In genomic region chr13:87669379-87669978, GRCh38 we compare ENCODE assay signal across 8 cellular contexts. TPM values are rescaled to one million over a fixed set of nuclear protein-coding genes. Genes with fewer than 3 reads are reported as not detected.
DNase-seq lines count a peak whose midpoint lies in the region; ATAC-seq and TF ChIP-seq lines count a peak whose summit lies in the region.

No MANE protein-coding gene starts in this region.

- no TSS peak for BruUV-seq in IMR-90 (replicated peaks; lab: Mats Ljungman, UMichigan)

- no peak overlapping the region for H4K91ac ChIP-seq in IMR-90 (ENCODE audit: insufficient read depth, low read depth, low read length)

- H3K4me3 ChIP-seq in heart left ventricle (no peak overlapping the region), IMR-90 (ENCODE audit: insufficient read depth, low read depth, low read length) (no peak overlapping the region), gastrocnemius medialis (no peak overlapping the region)

- H3K9me1 ChIP-seq in IMR-90 (ENCODE audit: insufficient read depth, low read length): no peaks in the 10 kb centered on the region

- H3K9me3 ChIP-seq in heart left ventricle (no peaks in the 10 kb centered on the region), IMR-90 (ENCODE audit: control insufficient read depth, insufficient read depth, low read length) (no peaks in the 10 kb centered on the region), gastrocnemius medialis (no peaks in the 10 kb centered on the region)

- no peak overlapping the region for H3K23ac ChIP-seq in IMR-90 (ENCODE audit: low read depth, low read length)

- in situ Hi-C loops in IMR-90 (cut with MboI; ENCODE audit: low sequenced_read_pairs): no loop called here
- in situ Hi-C loops in gastrocnemius medialis (cut with MboI; ENCODE audit: low sequenced_read_pairs in 4 of 4): no loop called here

- H3K4me1 ChIP-seq in heart left ventricle: peaks cover 0 to 29% (median 8%) of the 10 kb centered on the region in 12 donors
- H3K4me1 ChIP-seq in IMR-90 (ENCODE audit: control insufficient read depth, insufficient read depth, low read length): no peaks in the 10 kb centered on the region
- H3K4me1 ChIP-seq in gastrocnemius medialis: peaks cover 3 to 13% of the 10 kb centered on the region in 2 donors

- H4K5ac ChIP-seq in IMR-90 (ENCODE audit: low read depth, low read length): no peak overlapping the region

- CTCF ChIA-PET in IMR-90 (lab: Yijun Ruan, JAX): no interaction called here
- CTCF ChIA-PET in RWPE1 (lab: Yijun Ruan, JAX): interaction anchor here (0.7 kb wide), 2 partner anchors 241 to 537 kb away, joined by 3 to 4 read pairs; no protein-coding TSS in a partner anchor

- no peak overlapping the region for H2AK5ac ChIP-seq in IMR-90 (ENCODE audit: low read depth, low read length)

- no peak overlapping the region for H2BK15ac ChIP-seq in IMR-90 (ENCODE audit: low read depth, low read length)

- POLR2A ChIA-PET in IMR-90 (lab: Charles Lee; ENCODE audit: unreplicated experiment): no interaction called here
- POLR2A ChIA-PET in RWPE1 (lab: Yijun Ruan, JAX; ENCODE audit: low non-redundant PET): no interaction called here

- H3K36me3 ChIP-seq in heart left ventricle (no peaks in the 10 kb centered on the region), IMR-90 (ENCODE audit: control insufficient read depth, insufficient read depth, low read length) (no peaks in the 10 kb centered on the region), gastrocnemius medialis (no peaks in the 10 kb centered on the region)

- no peak overlapping the region for H3K14ac ChIP-seq in IMR-90 (replicated peaks; ENCODE audit: low read depth, low read length)

- H2AFZ ChIP-seq in IMR-90 (replicated peaks; ENCODE audit: low read length, poor library complexity): no peak overlapping the region

- TF ChIP-seq RAD21 in IMR-90 (IDR thresholded peaks at IDR 0.05; ENCODE audit: low read length): peak; percentile 20; the same call in 1 of the 2 replicates

- 35 to 38% (median 36%) methylated on average over 3 of the region's 3 CpGs for WGBS in heart left ventricle, 4 donors
- no CpG with 5 or more reads among the region's 3 CpGs for WGBS in IMR-90 (ENCODE audit: extremely low coverage in 2 of 2, insufficient read length in 1 of 2), 2 experiments

- H4K20me1 ChIP-seq in IMR-90 (ENCODE audit: insufficient read depth, low read length): no peaks in the 10 kb centered on the region

- TF ChIP-seq CTCF in heart left ventricle (IDR thresholded peaks at IDR 0.05) (peak in 8 of 12 donors; percentile 9 to 46 (median 24)), IMR-90 (conservative IDR thresholded peaks at IDR 0.05; ENCODE audit: low read depth, low read length) (peak; percentile 40), RWPE1 (conservative IDR thresholded peaks at IDR 0.05; ENCODE audit: low read depth) (peak; percentile 81), gastrocnemius medialis (IDR thresholded peaks at IDR 0.05 in 4 of 5, conservative IDR thresholded peaks at IDR 0.05 in 1 of 5) (no peak)

- dilution Hi-C loops in IMR-90 (cut with HindIII; ENCODE audit: low sequenced_read_pairs, unreplicated experiment): no loop called here

- no peak overlapping the region for H2BK120ac ChIP-seq in IMR-90 (ENCODE audit: low read depth, low read length)

- DNase-seq in heart left ventricle (no peak), Right ventricle myocardium superior (no peak), IMR-90 (peak; percentile 10), RWPE1 (ENCODE audit: low spot score) (no peak), glomerular visceral epithelial cell (ENCODE audit: extremely low spot score) (peak; percentile 61), gastrocnemius medialis (no peak)

- H3K4ac ChIP-seq in IMR-90 (ENCODE audit: low read depth, low read length): no peak overlapping the region

- no peak overlapping the region for H3K18ac ChIP-seq in IMR-90 (ENCODE audit: low read depth, low read length)

- no peak for TF ChIP-seq POLR2A in heart left ventricle (IDR thresholded peaks at IDR 0.05)
- no peak for TF ChIP-seq POLR2A in IMR-90 (IDR thresholded peaks at IDR 0.05; ENCODE audit: low read depth, low read length)
- no peak for TF ChIP-seq POLR2A in gastrocnemius medialis (IDR thresholded peaks at IDR 0.05)

- no peak overlapping the region for H3K56ac ChIP-seq in IMR-90 (ENCODE audit: extremely low read depth, insufficient read depth, low read length)

- no peaks in the 10 kb centered on the region for H3K79me1 ChIP-seq in IMR-90 (ENCODE audit: low read depth in 1 of 2, low read length in 2 of 2)

- intact Hi-C loops in heart left ventricle (cut with DNase I) (no loop called here), Right ventricle myocardium superior (cut with DNase I) (no loop called here), IMR-90 (cut with micrococcal nuclease) (no loop called here), gastrocnemius medialis (cut with DNase I; ENCODE audit: low total_unique reads) (no loop called here)

- no peak overlapping the region for H2AK9ac ChIP-seq in IMR-90 (replicated peaks; ENCODE audit: low read depth, low read length, poor library complexity)

- no peak overlapping the region for H4K8ac ChIP-seq in IMR-90 (ENCODE audit: low read depth in 2 of 2, low read length in 2 of 2)

- H3K27ac ChIP-seq in heart left ventricle (no peak overlapping the region), IMR-90 (ENCODE audit: insufficient read depth, low read length) (no peak overlapping the region), RWPE1 (no peak overlapping the region), gastrocnemius medialis (no peak overlapping the region)

- no peak overlapping the region for H2BK20ac ChIP-seq in IMR-90 (ENCODE audit: low read depth, low read length)

- no peak overlapping the region for H3K4me2 ChIP-seq in IMR-90 (ENCODE audit: low read depth, low read length)

- H2BK5ac ChIP-seq in IMR-90 (ENCODE audit: low read depth, low read length, poor library complexity, severe bottlenecking): no peak overlapping the region

- ATAC-seq in heart left ventricle (no peak), Right ventricle myocardium superior (ENCODE audit: poor library complexity) (no peak), IMR-90 (ENCODE audit: low read depth) (no peak), HG02884 (IDR thresholded peaks at IDR 0.05; ENCODE audit: unreplicated experiment) (no peak), HG03108 (IDR thresholded peaks at IDR 0.05; ENCODE audit: unreplicated experiment) (no peak), gastrocnemius medialis (no peak)

- H3K9ac ChIP-seq in IMR-90 (ENCODE audit: low read depth, low read length): no peak overlapping the region

- H3K27me3 ChIP-seq in heart left ventricle (peaks cover 15 to 62% (median 36%) of the 10 kb centered on the region in 9 donors), IMR-90 (ENCODE audit: control insufficient read depth, insufficient read depth, low read length) (peaks cover 23% of the 10 kb centered on the region), gastrocnemius medialis (peaks cover 20 to 39% (median 37%) of the 10 kb centered on the region in 3 donors)

TF ChIP-seq in IMR-90, 13 proteins besides CTCF, POLR2A, EP300 and RAD21:
- TF ChIP-seq MAFK (IDR thresholded peaks at IDR 0.05; ENCODE audit: low read depth, low read length): no peak
- no peak for TF ChIP-seq SMC3 (IDR thresholded peaks at IDR 0.05; ENCODE audit: low read depth, low read length)

RNA-seq across cellular contexts. Expression of gene SLITRK5, which starts 1.7 kb away (rescaled TPM):
- total RNA-seq in heart left ventricle (under 1 TPM in 6 of 9 donors, not detected in 3; under 0.01 to 0.61 (median 0.05) TPM), Right ventricle myocardium superior (0.03 TPM), IMR-90 (2012; rRNA removed) (under 0.01 TPM in 2 replicates), gastrocnemius medialis (under 1 TPM in 2 of 4 donors, not detected in 2; under 0.01 TPM)
- polyA plus RNA-seq in heart left ventricle (under 1 TPM; under 0.01 TPM), IMR-90 (2012; rRNA removed) (0.03 TPM in 2 replicates)
- polyA plus RNA-seq in IMR-90 (2012; cell fraction: cytosol; rRNA removed): under 0.01 and 0.02 TPM in 2 replicates
- polyA plus RNA-seq in IMR-90 (2012; cell fraction: nucleus; rRNA removed; ENCODE audit: low replicate concordance): 0.02 and 0.06 TPM in 2 replicates

Comparison
In these comparisons a context has a peak if more than half of its experiments do, and no peak if none do; other contexts are left out.
1. DNase-seq: peak in IMR-90 (single experiment) and glomerular visceral epithelial cell (single experiment); none in heart left ventricle (0 of 5), Right ventricle myocardium superior (single experiment), RWPE1 (single experiment) and gastrocnemius medialis (0 of 2).
2. CTCF ChIP-seq: peak in heart left ventricle (8 of 12), IMR-90 (single experiment) and RWPE1 (single experiment); none in gastrocnemius medialis (0 of 5).